ENCODE assay signal across 8 cellular contexts in the genomic region with DNA sequence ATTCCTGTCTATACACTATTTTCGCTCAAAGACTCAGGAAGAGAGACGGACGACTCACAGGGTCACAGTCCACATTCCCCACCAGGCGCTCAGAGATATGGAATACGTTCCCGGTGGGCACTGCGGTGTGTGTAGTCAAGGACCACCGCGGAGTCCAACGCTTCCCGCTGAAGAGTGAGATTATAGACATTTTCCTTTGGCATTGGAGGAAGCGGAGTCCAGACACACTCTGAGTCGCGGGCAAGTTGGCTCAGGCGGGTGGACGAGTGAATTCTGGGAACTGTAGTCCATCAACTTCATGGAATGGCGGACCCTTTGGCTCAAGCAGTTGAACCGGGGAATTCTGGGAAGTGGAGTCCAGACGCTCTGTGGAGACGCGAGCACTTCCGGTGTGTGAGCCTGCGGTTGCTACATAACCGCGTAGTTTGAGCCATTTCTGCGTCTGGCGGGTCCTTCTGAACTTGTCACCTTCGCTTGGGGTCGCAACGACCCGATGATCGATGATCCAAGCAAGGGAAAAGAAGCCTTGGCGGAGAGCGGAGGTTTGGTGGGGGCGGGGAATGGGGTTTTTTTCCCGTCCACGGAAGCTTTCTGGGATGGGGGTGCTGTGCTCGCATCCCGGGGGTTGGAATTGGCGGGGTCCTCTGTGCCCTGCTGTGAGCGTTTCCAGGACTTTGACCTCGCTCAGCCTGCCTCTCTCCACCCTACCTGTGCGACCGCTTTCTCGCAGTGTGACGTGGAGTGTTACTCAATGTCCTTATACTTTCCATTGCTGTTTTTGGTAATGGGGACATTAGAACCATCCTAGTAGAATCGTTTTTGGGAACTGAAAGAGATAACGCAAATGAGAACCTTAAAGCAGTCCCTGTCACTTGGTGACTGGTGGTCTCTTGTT. TPM values are rescaled to one million over a fixed set of nuclear protein-coding genes. Genes with fewer than 3 reads are reported as not detected.
DNase-seq lines count a peak whose midpoint lies in the region; ATAC-seq and TF ChIP-seq lines count a peak whose summit lies in the region.

A gene (plus strand): TSS at position 392 of the 895 bp plus-strand sequence. CDS start 4,122 bp downstream, outside the sequence.

- peak; percentile 94 for ATAC-seq in HG02642 (IDR thresholded peaks at IDR 0.05; ENCODE audit: poor library complexity, unreplicated experiment)
- peak; percentile 97 for ATAC-seq in activated naive CD8-positive, alpha-beta T cell treated with anti-CD3 and anti-CD28 coated beads, Interleukin-2, amount 50 U/mL, for 24 hours

- H3K4me3 ChIP-seq in GM12865 (ENCODE audit: low read depth, low read length) (peak within 1 kb of the TSS; percentile 74), SU-DHL-6 (ENCODE audit: insufficient read depth, low read length, poor library complexity, severe bottlenecking) (peak within 1 kb of the TSS; percentile 80), cardiac muscle cell (peak within 1 kb of the TSS; percentile 83), parathyroid adenoma (ENCODE audit: low read depth, low read length) (peak within 1 kb of the TSS; percentile 97), transverse colon (peak within 1 kb of the TSS; percentile 41 to 95 (median 74))

- TF ChIP-seq CTCF in GM12865 (IDR thresholded peaks at IDR 0.05; ENCODE audit: insufficient read depth, low read depth, low read length, missing control alignments) (no peak), SU-DHL-6 (IDR thresholded peaks at IDR 0.05; ENCODE audit: insufficient read depth, low read length, poor library complexity, severe bottlenecking) (no peak), cardiac muscle cell (IDR thresholded peaks at IDR 0.05; ENCODE audit: low read depth, low read length) (no peak), parathyroid adenoma (IDR thresholded peaks at IDR 0.05) (no peak), transverse colon (IDR thresholded peaks at IDR 0.05) (no peak)

- H3K27ac ChIP-seq in SU-DHL-6 (ENCODE audit: low read depth, low read length) (0 out of 2 replicates have a peak within 1 kb of the TSS, but pooled peaks have one; percentile 5), cardiac muscle cell (peak within 1 kb of the TSS; percentile 56), parathyroid adenoma (peak within 1 kb of the TSS; percentile 29), transverse colon (peak within 1 kb of the TSS; percentile 64 to 86 (median 74))

- peak within 1 kb of the TSS; percentile 82 for H2AFZ ChIP-seq in SU-DHL-6 (ENCODE audit: low read depth, low read length, severe bottlenecking)
- H2AFZ ChIP-seq in parathyroid adenoma: peak within 1 kb of the TSS; percentile 80

- in situ Hi-C loops in transverse colon (cut with MboI; ENCODE audit: low pct_ligation_motif_present in 1 of 4, low pct_unique_long_range_greater_than_20kb in 1 of 4, low sequenced_read_pairs in 3 of 4): no loop called here

- intact Hi-C loops in transverse colon (cut with DNase I; ENCODE audit: low total_unique reads): no loop called here

- no peaks in the 10 kb centered on the region for H4K20me1 ChIP-seq in SU-DHL-6 (ENCODE audit: low read depth, low read length)

- H3K4me1 ChIP-seq in cardiac muscle cell (ENCODE audit: low read depth) (peaks cover 11% of the 10 kb centered on the region), parathyroid adenoma (no peaks in the 10 kb centered on the region), transverse colon (peaks cover 0 to 17% (median 14%) of the 10 kb centered on the region in 4 donors)

- H3K27me3 ChIP-seq in SU-DHL-6 (ENCODE audit: low read length) (no peaks in the 10 kb centered on the region), cardiac muscle cell (no peaks in the 10 kb centered on the region), parathyroid adenoma (ENCODE audit: control insufficient read depth, insufficient read depth, low read length) (no peaks in the 10 kb centered on the region), transverse colon (no peaks in the 10 kb centered on the region)

- H3F3A ChIP-seq in SU-DHL-6 (ENCODE audit: insufficient read depth): no peaks in the 10 kb centered on the region

- DNase-seq in GM12865 (ENCODE audit: low read depth) (peak; percentile 96), NCI-H1105 (lab: John Stamatoyannopoulos, UW) (peak; percentile 91), cardiac muscle cell (ENCODE audit: low read depth in 1 of 2, low spot score in 1 of 2) (peak; percentile 97), transverse colon (peak; percentile 93)
- DNase-seq in activated naive CD8-positive, alpha-beta T cell treated with anti-CD3 and anti-CD28 coated beads, Interleukin-2, amount 50 U/mL, for 24 hours: peak; percentile 77

- peaks cover 20% of the 10 kb centered on the region for H3K4me1 Mint-ChIP-seq in activated naive CD8-positive, alpha-beta T cell treated with anti-CD3 and anti-CD28 coated beads, Interleukin-2, amount 50 U/mL, for 24 hours

- no peak for TF ChIP-seq EP300 in transverse colon (IDR thresholded peaks at IDR 0.05; ENCODE audit: low read depth)

- H3K9ac ChIP-seq in SU-DHL-6 (ENCODE audit: low read length) (peak within 1 kb of the TSS; percentile 59), parathyroid adenoma (peak within 1 kb of the TSS; percentile 25)

- H3K36me3 Mint-ChIP-seq in activated naive CD8-positive, alpha-beta T cell treated with anti-CD3 and anti-CD28 coated beads, Interleukin-2, amount 50 U/mL, for 24 hours (ENCODE audit: low read depth): peaks cover 39% of the 10 kb centered on the region

- 0% methylated on average over 45 of the region's 48 CpGs; no CpG with 5 or more reads in 1 of the 2 donors for WGBS in transverse colon (ENCODE audit: low coverage in 1 of 2), 2 donors

- peak within 1 kb of the TSS; percentile 97 for H3K27ac Mint-ChIP-seq in activated naive CD8-positive, alpha-beta T cell treated with anti-CD3 and anti-CD28 coated beads, Interleukin-2, amount 50 U/mL, for 24 hours

- peak within 1 kb of the TSS; percentile 99 for H3K4me3 Mint-ChIP-seq in activated naive CD8-positive, alpha-beta T cell treated with anti-CD3 and anti-CD28 coated beads, Interleukin-2, amount 50 U/mL, for 24 hours

- H3K9me3 ChIP-seq in SU-DHL-6 (ENCODE audit: insufficient read depth, low read length): no peaks in the 10 kb centered on the region
- H3K9me3 ChIP-seq in cardiac muscle cell (ENCODE audit: low read depth): no peaks in the 10 kb centered on the region
- H3K9me3 ChIP-seq in parathyroid adenoma (ENCODE audit: control insufficient read depth, low read length): no peaks in the 10 kb centered on the region
- peaks cover 15 to 16% of the 10 kb centered on the region in 2 donors for H3K9me3 ChIP-seq in transverse colon

- 0 out of 2 replicates have a peak, but pooled peaks cover 2% of the 10 kb centered on the region for H3K36me3 ChIP-seq in SU-DHL-6 (ENCODE audit: low read length)
- H3K36me3 ChIP-seq in cardiac muscle cell: peaks cover 1% of the 10 kb centered on the region
- no peaks in the 10 kb centered on the region for H3K36me3 ChIP-seq in parathyroid adenoma (ENCODE audit: control insufficient read depth, insufficient read depth, low read length)
- peaks cover 0 to 12% (median 6%) of the 10 kb centered on the region in 4 donors for H3K36me3 ChIP-seq in transverse colon

- H3K4me2 ChIP-seq in SU-DHL-6 (ENCODE audit: low read depth, low read length, poor library complexity, severe bottlenecking) (peak within 1 kb of the TSS; percentile 55), parathyroid adenoma (ENCODE audit: low read length) (peak within 1 kb of the TSS; percentile 97)

- H3K9me3 Mint-ChIP-seq in activated naive CD8-positive, alpha-beta T cell treated with anti-CD3 and anti-CD28 coated beads, Interleukin-2, amount 50 U/mL, for 24 hours: peaks cover 57% of the 10 kb centered on the region

- peak; percentile 33 for TF ChIP-seq POLR2A in transverse colon (IDR thresholded peaks at IDR 0.05)

- H3K79me2 ChIP-seq in SU-DHL-6 (ENCODE audit: insufficient read depth, low read length): peaks cover 4% of the 10 kb centered on the region; the same call in 1 of the 2 replicates
- no peaks in the 10 kb centered on the region for H3K79me2 ChIP-seq in parathyroid adenoma

- H3K9me2 ChIP-seq in SU-DHL-6 (replicated peaks; ENCODE audit: insufficient read depth, low read length): no peaks in the 10 kb centered on the region

- no peaks in the 10 kb centered on the region for H3K27me3 Mint-ChIP-seq in activated naive CD8-positive, alpha-beta T cell treated with anti-CD3 and anti-CD28 coated beads, Interleukin-2, amount 50 U/mL, for 24 hours

RNA-seq across cellular contexts. Expression of the gene that starts here (rescaled TPM):
- total RNA-seq in cardiac muscle cell (4.3 and 6.0 TPM in 2 replicates), transverse colon (1 to 10 TPM; 1.8 to 5.9 (median 3.5) TPM)
- 3.1 and 4.7 TPM in 2 replicates for polyA plus RNA-seq in cardiac muscle cell

Comparison
In these comparisons a context has a peak if more than half of its experiments do, and no peak if none do; other contexts are left out.
1. Peak in every context shown above with its lines: DNase-seq, ATAC-seq, H3K4me3 ChIP-seq and H3K27ac ChIP-seq.
2. H3K27ac ChIP-seq: peak in every context shown above with its lines; median percentile 74 in transverse colon; 56 in cardiac muscle cell; 29 in parathyroid adenoma; 5 in SU-DHL-6.